Comparison of ENCODE assay signal across 8 cellular contexts in genomic region chr15:43509002-43509922, GRCh38. TPM values are rescaled to one million over a fixed set of nuclear protein-coding genes. Genes with fewer than 3 reads are reported as not detected.
A peak's percentile ranks its signal among the peaks of the same experiment; 100 is the strongest.
DNase-seq lines count a peak whose midpoint lies in the region; ATAC-seq and TF ChIP-seq lines count a peak whose summit lies in the region.

No MANE protein-coding gene starts in this region.

- H3K27ac Mint-ChIP-seq in chondrocyte (ENCODE audit: unreplicated experiment) = peak overlapping the region; percentile 97
- peak overlapping the region; percentile 95 for H3K27ac Mint-ChIP-seq in nephron progenitor cell

- peak overlapping the region; percentile 88 for H3K4me3 Mint-ChIP-seq in chondrocyte (ENCODE audit: unreplicated experiment)
- H3K4me3 Mint-ChIP-seq in nephron progenitor cell = peak overlapping the region; percentile 92

- H3K9me3 Mint-ChIP-seq in chondrocyte (ENCODE audit: low read depth) (no peaks in the 10 kb centered on the region), nephron progenitor cell (no peaks in the 10 kb centered on the region)

- no peak for TF ChIP-seq CTCF in chondrocyte (IDR thresholded peaks at IDR 0.05)
- no peak for TF ChIP-seq CTCF in nephron progenitor cell (IDR thresholded peaks at IDR 0.05)

- H3K36me3 Mint-ChIP-seq in chondrocyte (ENCODE audit: low read depth) = no peaks in the 10 kb centered on the region
- H3K36me3 Mint-ChIP-seq in nephron progenitor cell (ENCODE audit: low read depth) = no peaks in the 10 kb centered on the region

- H3K27me3 Mint-ChIP-seq in chondrocyte (ENCODE audit: low read depth) (no peaks in the 10 kb centered on the region), nephron progenitor cell (ENCODE audit: low read depth, poor library complexity) (peaks cover 14% of the 10 kb centered on the region)

- ATAC-seq in HG02840 (IDR thresholded peaks at IDR 0.05; ENCODE audit: low FRiP score, unreplicated experiment) (no peak), HG03442 (IDR thresholded peaks at IDR 0.05; ENCODE audit: unreplicated experiment) (no peak)

- H3K4me1 Mint-ChIP-seq in chondrocyte (ENCODE audit: low read depth) (peaks cover 53% of the 10 kb centered on the region), nephron progenitor cell (peaks cover 61% of the 10 kb centered on the region)

- DNase-seq in COR-L47 (lab: John Stamatoyannopoulos, UW) (peak; percentile 70), NCI-H1105 (lab: John Stamatoyannopoulos, UW) (peak; percentile 17), chondrocyte (ENCODE audit: low spot score) (no peak), nephron progenitor cell (no peak), Ammon's horn (ENCODE audit: low spot score) (no peak), activated gamma-delta T cell (lab: John Stamatoyannopoulos, UW) (no peak)

RNA-seq across cellular contexts. Expression of gene MAP1A, which starts 8.1 kb away (rescaled TPM):
- 95.3 to 99.9 TPM (median 96.3 TPM) in 3 replicates for total RNA-seq in chondrocyte

RNA-seq across cellular contexts. Expression of gene TP53BP1, which starts 16.3 kb away (rescaled TPM):
- 44.8 to 71.1 TPM (median 45.6 TPM) in 3 replicates for total RNA-seq in chondrocyte

Comparison
In these comparisons a context has a peak if more than half of its experiments do, and no peak if none do; other contexts are left out.
1. DNase-seq: peak in COR-L47 (single experiment) and NCI-H1105 (single experiment); none in chondrocyte (single experiment), nephron progenitor cell (single experiment), Ammon's horn (single experiment) and activated gamma-delta T cell (single experiment).